In the genomic region with DNA sequence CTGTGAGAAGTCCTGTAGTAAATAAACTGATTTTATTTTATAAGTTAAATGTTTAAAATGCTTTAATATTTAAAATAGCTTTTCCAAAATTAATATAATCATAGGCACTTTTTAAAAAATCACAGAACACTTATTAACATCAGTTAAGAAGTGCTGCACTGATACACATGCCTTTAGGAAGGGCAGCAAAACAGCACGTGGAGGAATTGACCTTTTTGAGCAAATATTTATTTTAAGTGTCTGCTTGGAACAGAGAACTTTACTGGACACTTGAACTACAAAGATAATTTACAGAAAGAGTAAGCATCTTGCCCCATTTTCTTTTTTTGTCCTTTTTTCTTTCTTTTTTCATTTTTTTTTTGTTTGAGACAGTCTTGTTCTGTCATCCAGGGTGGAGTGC, we compare ENCODE assay signal across 22 cellular contexts.
"Had no signal": no experiment of that assay in that cellular context is flagged by ENCODE, and none has a peak within 500 bp of the region (broad histone marks: within the 10 kb centered on the region; RNA-seq: fewer than 3 reads in every experiment).

No MANE protein-coding gene starts in this region.

- H3K27me3 Mint-ChIP-seq: naive B cell; natural killer cell treated with Interleukin-12 subunit alpha and Interleukin-12 subunit beta and Interleukin-15 and Interleukin-18, amount 100 ng/mL, for 72 hours; stimulated activated naive B cell treated with anti-CD40 and anti-IgM and Interleukin-4, amounts not matched to agents 10 μg/mL and 1 μg/mL and 100 μg/mL, for 72 hours; stimulated activated naive CD8-positive, alpha-beta T cell treated with anti-CD3 and anti-CD28 coated beads, Interleukin-15, Interleukin-2, amounts not matched to agents 100 ng/mL and 50 ng/mL, for 24 hours had no signal

- H3K27ac ChIP-seq: coronary artery, esophagus squamous epithelium, neutrophil, pancreas, right lobe of liver, suprapubic skin, vagina had no signal

- H3K9me3 Mint-ChIP-seq: natural killer cell treated with Interleukin-12 subunit alpha and Interleukin-12 subunit beta and Interleukin-15 and Interleukin-18, amount 100 ng/mL, for 72 hours; neural crest cell had no signal

- H3K9me3 ChIP-seq: esophagus squamous epithelium, mucosa of descending colon, neutrophil, pancreas, right lobe of liver, suprapubic skin, vagina had no signal

- DNase-seq: dermis blood vessel endothelial cell; effector memory CD4-positive, alpha-beta T cell; esophagus squamous epithelium; foreskin melanocyte; mesenchymal stem cell; mucosa of descending colon; naive B cell; pancreas; right lobe of liver; small intestine; stimulated activated CD4-positive, alpha-beta T cell treated with anti-CD3 and anti-CD28 coated beads, Interleukin-15, amount 100 ng/mL, for 24 hours; stimulated activated CD4-positive, alpha-beta T cell treated with anti-CD3 and anti-CD28 coated beads, Interleukin-2, amount 100 ng/mL, for 48 hours; stimulated activated naive B cell treated with anti-CD40 and anti-IgM and Interleukin-4, amounts not matched to agents 10 μg/mL and 1 μg/mL and 100 μg/mL, for 72 hours; trophoblast cell had no signal

- H3K27ac Mint-ChIP-seq: mesothelial cell of epicardium; natural killer cell treated with Interleukin-12 subunit alpha and Interleukin-12 subunit beta and Interleukin-15 and Interleukin-18, amount 100 ng/mL, for 72 hours; stimulated activated naive B cell treated with anti-CD40 and anti-IgM and Interleukin-4, amounts not matched to agents 10 μg/mL and 1 μg/mL and 100 μg/mL, for 72 hours; stimulated activated naive CD8-positive, alpha-beta T cell treated with anti-CD3 and anti-CD28 coated beads, Interleukin-15, Interleukin-2, amounts not matched to agents 100 ng/mL and 50 ng/mL, for 24 hours had no signal

- H3K4me3 ChIP-seq: coronary artery, esophagus squamous epithelium, mucosa of descending colon, pancreas, right lobe of liver, suprapubic skin, vagina had no signal

- H3K36me3 ChIP-seq: neutrophil, pancreas, right lobe of liver, suprapubic skin, vagina had no signal

- H3K27me3 ChIP-seq: esophagus squamous epithelium, neutrophil, pancreas, right lobe of liver, suprapubic skin, vagina had no signal

- H3K4me3 Mint-ChIP-seq: mesothelial cell of epicardium; naive B cell; natural killer cell treated with Interleukin-12 subunit alpha and Interleukin-12 subunit beta and Interleukin-15 and Interleukin-18, amount 100 ng/mL, for 72 hours; neural crest cell; stimulated activated naive B cell treated with anti-CD40 and anti-IgM and Interleukin-4, amounts not matched to agents 10 μg/mL and 1 μg/mL and 100 μg/mL, for 72 hours; stimulated activated naive CD8-positive, alpha-beta T cell treated with anti-CD3 and anti-CD28 coated beads, Interleukin-15, Interleukin-2, amounts not matched to agents 100 ng/mL and 50 ng/mL, for 24 hours had no signal
